1 cellular context compared by ENCODE assay signal in genomic region chr5:38420691-38421395, GRCh38.
TF ChIP-seq lines count a peak whose summit lies in the region.

No MANE protein-coding gene starts in this region.

TF ChIP-seq in GM23338, 12 proteins besides CTCF, POLR2A, EP300 and RAD21 (continued from another document):
- TF ChIP-seq POLR2AphosphoS5 (IDR thresholded peaks at IDR 0.05; ENCODE audit: low read depth) (no peak), NANOG (IDR thresholded peaks at IDR 0.05; ENCODE audit: borderline replicate concordance) (no peak), ETS1 (IDR thresholded peaks at IDR 0.05) (no peak), REST (IDR thresholded peaks at IDR 0.05; ENCODE audit: unreplicated experiment) (no peak)
